Comparison of ENCODE assay signal across 21 cellular contexts in the genomic region with DNA sequence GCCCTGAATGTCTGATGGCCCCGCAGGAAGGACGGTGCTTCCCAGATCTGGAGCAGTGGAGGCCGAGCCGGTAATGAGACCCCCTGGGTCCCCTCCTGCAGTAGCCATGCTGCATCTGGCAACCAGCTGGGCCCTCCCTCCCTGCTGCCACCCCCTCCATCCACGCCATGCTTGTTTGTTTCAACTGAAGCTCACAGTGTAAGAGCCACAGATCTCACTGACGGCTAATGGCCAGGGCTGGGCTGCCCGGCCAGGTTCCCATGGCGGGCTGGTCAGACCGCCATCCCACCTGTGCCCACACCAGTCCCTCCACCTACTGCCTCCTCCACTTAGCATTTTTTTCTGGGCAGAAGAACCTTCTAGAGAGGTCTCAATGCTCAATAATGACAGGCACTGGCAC.
DNase-seq lines count a peak whose midpoint lies in the region; ATAC-seq and TF ChIP-seq lines count a peak whose summit lies in the region.
"Had no signal": no experiment of that assay in that cellular context is flagged by ENCODE, and none has a peak within 500 bp of the region (broad histone marks: within the 10 kb centered on the region; RNA-seq: fewer than 3 reads in every experiment).

No MANE protein-coding gene starts in this region.

- CTCF ChIA-PET in activated CD4-positive, alpha-beta memory T cell treated with anti-CD3 and anti-CD28 coated beads for 36 hours (lab: Charles Lee), result interaction anchor here (0.9 to 7.1 kb wide), 2 partner anchors 10 to 13 kb away, joined by 3 to 81 read pairs; no protein-coding TSS in a partner anchor
- CTCF ChIA-PET in activated CD4-positive, alpha-beta memory T cell treated with anti-CD3 and anti-CD28 coated beads, Interleukin-2, amount 10 ng/mL, durations not matched to agents 7 days and 5 days (lab: Charles Lee), result interaction anchor here (1.8 kb wide), 1 partner anchor 10 kb away, joined by 4 read pairs; no protein-coding TSS in a partner anchor
- CTCF ChIA-PET in CD4-positive, alpha-beta T cell (lab: Charles Lee), result interaction anchor here (1.7 kb wide), 1 partner anchor 10 kb away, joined by 7 read pairs; no protein-coding TSS in a partner anchor

- peaks cover 53% of the 10 kb centered on the region for H3K4me1 Mint-ChIP-seq in activated CD4-positive, alpha-beta memory T cell treated with anti-CD3 and anti-CD28 coated beads for 36 hours (ENCODE audit: low read depth)
- H3K4me1 Mint-ChIP-seq in activated CD4-positive, alpha-beta memory T cell treated with anti-CD3 and anti-CD28 coated beads, Interleukin-2, amount 10 ng/mL, durations not matched to agents 7 days and 5 days, result peaks cover 46% of the 10 kb centered on the region
- peaks cover 58% of the 10 kb centered on the region for H3K4me1 Mint-ChIP-seq in CD4-positive, alpha-beta T cell (ENCODE audit: low read depth)
- H3K4me1 Mint-ChIP-seq in T-helper 17 cell, result peaks cover 32% of the 10 kb centered on the region
- peaks cover 43% of the 10 kb centered on the region for H3K4me1 Mint-ChIP-seq in neural crest cell

- ATAC-seq in CD4-positive, alpha-beta T cell (ENCODE audit: poor library complexity), result no peak
- ATAC-seq in T-helper 17 cell (no peak), left colon (no peak), GM21619 (IDR thresholded peaks at IDR 0.05; ENCODE audit: unreplicated experiment) (no peak), GM18907 (IDR thresholded peaks at IDR 0.05; ENCODE audit: unreplicated experiment) (no peak)
- ATAC-seq: PC-3 had no signal

- intact Hi-C loops in activated CD4-positive, alpha-beta memory T cell treated with anti-CD3 and anti-CD28 coated beads for 36 hours (cut with micrococcal nuclease), result no loop called here
- intact Hi-C loops in CD4-positive, alpha-beta T cell (cut with DNase I, micrococcal nuclease), result no loop called here
- intact Hi-C loops in left colon (cut with DNase I, micrococcal nuclease), result no loop called here

- H3K36me3 Mint-ChIP-seq in activated CD4-positive, alpha-beta memory T cell treated with anti-CD3 and anti-CD28 coated beads for 36 hours, result peaks cover 5% of the 10 kb centered on the region
- H3K36me3 Mint-ChIP-seq in activated CD4-positive, alpha-beta memory T cell treated with anti-CD3 and anti-CD28 coated beads, Interleukin-2, amount 10 ng/mL, durations not matched to agents 7 days and 5 days (ENCODE audit: low read depth), result peaks cover 7% of the 10 kb centered on the region
- H3K36me3 Mint-ChIP-seq in CD4-positive, alpha-beta T cell (ENCODE audit: low read depth), result peaks cover 5% of the 10 kb centered on the region
- H3K36me3 Mint-ChIP-seq in T-helper 17 cell (ENCODE audit: low read depth) (no peaks in the 10 kb centered on the region), neural crest cell (ENCODE audit: low read depth) (no peaks in the 10 kb centered on the region)

- TF ChIP-seq CTCF in CD4-positive, alpha-beta T cell (IDR thresholded peaks at IDR 0.05), result no peak
- TF ChIP-seq CTCF in neural crest cell (conservative IDR thresholded peaks at IDR 0.05), result no peak

- peak overlapping the region; percentile 64 for H3K27ac Mint-ChIP-seq in activated CD4-positive, alpha-beta memory T cell treated with anti-CD3 and anti-CD28 coated beads for 36 hours
- H3K27ac Mint-ChIP-seq in activated CD4-positive, alpha-beta memory T cell treated with anti-CD3 and anti-CD28 coated beads, Interleukin-2, amount 10 ng/mL, durations not matched to agents 7 days and 5 days, result no peak overlapping the region
- no peak overlapping the region for H3K27ac Mint-ChIP-seq in CD4-positive, alpha-beta T cell
- H3K27ac Mint-ChIP-seq in T-helper 17 cell (no peak overlapping the region), neural crest cell (ENCODE audit: unreplicated experiment) (peak overlapping the region; percentile 2)

- no peak overlapping the region for H3K27ac ChIP-seq in CD4-positive, alpha-beta T cell (ENCODE audit: low read depth, low read length)
- H3K27ac ChIP-seq: epithelial cell of prostate had no signal

- POLR2A ChIA-PET in activated CD4-positive, alpha-beta memory T cell treated with anti-CD3 and anti-CD28 coated beads for 36 hours (lab: Charles Lee), result no interaction called here
- POLR2A ChIA-PET in activated CD4-positive, alpha-beta memory T cell treated with anti-CD3 and anti-CD28 coated beads, Interleukin-2, amount 10 ng/mL, durations not matched to agents 7 days and 5 days (lab: Charles Lee), result interaction anchor here (0.8 to 2.1 kb wide), 3 partner anchors 10 to 1052 kb away, joined by 3 to 5 read pairs (median 4); a partner anchor contains a TSS
- POLR2A ChIA-PET in CD4-positive, alpha-beta T cell (lab: Charles Lee), result interaction anchor here (4.6 to 5.4 kb wide), 2 partner anchors 11 to 32 kb away, joined by 28 to 55 read pairs; no protein-coding TSS in a partner anchor

- H3K9me3 Mint-ChIP-seq in activated CD4-positive, alpha-beta memory T cell treated with anti-CD3 and anti-CD28 coated beads for 36 hours, result peaks cover 10% of the 10 kb centered on the region
- H3K9me3 Mint-ChIP-seq in activated CD4-positive, alpha-beta memory T cell treated with anti-CD3 and anti-CD28 coated beads, Interleukin-2, amount 10 ng/mL, durations not matched to agents 7 days and 5 days, result peaks cover 9% of the 10 kb centered on the region
- H3K9me3 Mint-ChIP-seq in CD4-positive, alpha-beta T cell, result no peaks in the 10 kb centered on the region
- H3K9me3 Mint-ChIP-seq in neural crest cell, result no peaks in the 10 kb centered on the region
- H3K9me3 Mint-ChIP-seq: type B pancreatic cell had no signal

- no peaks in the 10 kb centered on the region for H3K27me3 ChIP-seq in CD4-positive, alpha-beta T cell (ENCODE audit: control insufficient read depth, insufficient read depth, low read length)

- H3K9me3 ChIP-seq in CD4-positive, alpha-beta T cell (ENCODE audit: control insufficient read depth, low read length), result no peaks in the 10 kb centered on the region
- no peaks in the 10 kb centered on the region for H3K9me3 ChIP-seq in T-helper 17 cell (ENCODE audit: control insufficient read depth, low read length, poor library complexity, severe bottlenecking)

- DNase-seq in activated CD4-positive, alpha-beta memory T cell treated with anti-CD3 and anti-CD28 coated beads for 36 hours, result no peak
- no peak for DNase-seq in activated CD4-positive, alpha-beta memory T cell treated with anti-CD3 and anti-CD28 coated beads, Interleukin-2, amount 10 ng/mL, durations not matched to agents 7 days and 5 days
- DNase-seq in CD4-positive, alpha-beta T cell, result no peak
- no peak for DNase-seq in T-helper 17 cell
- DNase-seq in neural crest cell (ENCODE audit: low read depth, low spot score), result no peak
- no peak for DNase-seq in left colon
- DNase-seq: effector CD4-positive, alpha-beta T cell; head of caudate nucleus; kidney glomerular epithelial cell; NCI-H1105; NCI-H2029 treated with DMSO at 0.1 percent for 48 hours; NCI-H226; NCI-H82; nucleus accumbens; PC-3; Right ventricle myocardium superior; stimulated activated CD4-positive, alpha-beta T cell treated with anti-CD3 and anti-CD28 coated beads, Interleukin-1b, Interleukin-23, amount 100 ng/mL, for 48 hours had no signal

- peaks cover 2% of the 10 kb centered on the region for H3K27me3 Mint-ChIP-seq in activated CD4-positive, alpha-beta memory T cell treated with anti-CD3 and anti-CD28 coated beads for 36 hours
- peaks cover 60% of the 10 kb centered on the region for H3K27me3 Mint-ChIP-seq in activated CD4-positive, alpha-beta memory T cell treated with anti-CD3 and anti-CD28 coated beads, Interleukin-2, amount 10 ng/mL, durations not matched to agents 7 days and 5 days
- H3K27me3 Mint-ChIP-seq in CD4-positive, alpha-beta T cell, result no peaks in the 10 kb centered on the region
- no peaks in the 10 kb centered on the region for H3K27me3 Mint-ChIP-seq in T-helper 17 cell
- H3K27me3 Mint-ChIP-seq in neural crest cell (ENCODE audit: low read depth), result no peaks in the 10 kb centered on the region

- H3K4me3 Mint-ChIP-seq in activated CD4-positive, alpha-beta memory T cell treated with anti-CD3 and anti-CD28 coated beads for 36 hours, result no peak overlapping the region
- H3K4me3 Mint-ChIP-seq in activated CD4-positive, alpha-beta memory T cell treated with anti-CD3 and anti-CD28 coated beads, Interleukin-2, amount 10 ng/mL, durations not matched to agents 7 days and 5 days, result no peak overlapping the region
- H3K4me3 Mint-ChIP-seq in CD4-positive, alpha-beta T cell, result peak overlapping the region; percentile 63
- peak overlapping the region; percentile 36 for H3K4me3 Mint-ChIP-seq in T-helper 17 cell
- H3K4me3 Mint-ChIP-seq in neural crest cell, result no peak overlapping the region
- H3K4me3 Mint-ChIP-seq: type B pancreatic cell had no signal

Comparison
In these comparisons a context has a peak if more than half of its experiments do, and no peak if none do; other contexts are left out.
1. H3K27ac Mint-ChIP-seq: peak in activated CD4-positive, alpha-beta memory T cell treated with anti-CD3 and anti-CD28 coated beads for 36 hours (single experiment) and neural crest cell (single experiment); none in activated CD4-positive, alpha-beta memory T cell treated with anti-CD3 and anti-CD28 coated beads, Interleukin-2, amount 10 ng/mL, durations not matched to agents 7 days and 5 days (single experiment), CD4-positive, alpha-beta T cell (single experiment) and T-helper 17 cell (single experiment).
2. H3K4me3 Mint-ChIP-seq: peak in CD4-positive, alpha-beta T cell (single experiment) and T-helper 17 cell (single experiment); none in activated CD4-positive, alpha-beta memory T cell treated with anti-CD3 and anti-CD28 coated beads for 36 hours (single experiment), activated CD4-positive, alpha-beta memory T cell treated with anti-CD3 and anti-CD28 coated beads, Interleukin-2, amount 10 ng/mL, durations not matched to agents 7 days and 5 days (single experiment) and neural crest cell (single experiment).